Comparison of ENCODE assay signal across 1 cellular context in the genomic region with DNA sequence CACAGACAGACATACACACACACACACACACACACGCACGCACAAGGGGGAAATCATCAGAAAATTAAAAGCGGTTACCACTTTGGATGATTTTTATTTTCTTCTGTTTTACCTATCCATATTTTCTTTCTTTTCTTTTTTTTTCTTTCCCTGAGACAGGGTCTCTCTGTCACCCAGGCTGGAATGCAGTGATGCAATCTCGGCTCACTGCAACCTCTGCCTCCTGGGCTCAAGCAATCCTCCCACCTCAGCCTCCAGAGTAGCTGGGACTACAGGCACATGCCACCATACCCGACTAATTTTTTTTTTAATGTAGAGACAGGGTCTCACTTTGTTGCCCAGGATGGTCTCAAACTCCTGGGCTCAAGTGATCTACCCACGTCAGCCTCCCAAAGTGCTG.
A peak's percentile ranks its signal among the peaks of the same experiment; 100 is the strongest.
TF ChIP-seq lines count a peak whose summit lies in the region.
"Not testable (repeated sequence)": the region's sequence is repeated elsewhere in the genome, so short reads cannot be mapped to it uniquely, and the experiment has no call there.

No MANE protein-coding gene starts in this region.

TF ChIP-seq in K562, 482 proteins besides CTCF, POLR2A, EP300 and RAD21:
- TF ChIP-seq, protein P1, sequence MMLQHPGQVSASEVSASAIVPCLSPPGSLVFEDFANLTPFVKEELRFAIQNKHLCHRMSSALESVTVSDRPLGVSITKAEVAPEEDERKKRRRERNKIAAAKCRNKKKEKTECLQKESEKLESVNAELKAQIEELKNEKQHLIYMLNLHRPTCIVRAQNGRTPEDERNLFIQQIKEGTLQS (IDR thresholded peaks at IDR 0.05) = peak; percentile 69
- TF ChIP-seq, protein P1 (CRISPR knock-in tag; conservative IDR thresholded peaks at IDR 0.05) = not testable (repeated sequence)
- 0 out of 2 replicates have a peak, but pooled peaks have one; percentile 18 for TF ChIP-seq CEBPB (tag; IDR thresholded peaks at IDR 0.05)
